1 cellular context compared by ENCODE assay signal in genomic region chr19:48444129-48444932, GRCh38.
A peak's percentile ranks its signal among the peaks of the same experiment; 100 is the strongest.
TF ChIP-seq lines count a peak whose summit lies in the region.

No MANE protein-coding gene starts in this region.

TF ChIP-seq in HEK293, 187 proteins besides CTCF, POLR2A, EP300 and RAD21 (continued from another document):
- TF ChIP-seq ZNF26 (tag by site-specific recombination; IDR thresholded peaks at IDR 0.05) (no peak), ZNF174 (tag by site-specific recombination; IDR thresholded peaks at IDR 0.05) (no peak), ZNF433 (tag by site-specific recombination; IDR thresholded peaks at IDR 0.05; ENCODE audit: low read depth) (no peak), ZNF521 (tag by site-specific recombination; IDR thresholded peaks at IDR 0.05) (no peak), ZNF600 (tag by site-specific recombination; IDR thresholded peaks at IDR 0.05) (peak; percentile 60; the same call in 1 of the 2 replicates), PRDM10 (tag by site-specific recombination; IDR thresholded peaks at IDR 0.05) (peak; percentile 71), ZNF768 (tag by site-specific recombination; IDR thresholded peaks at IDR 0.05) (no peak), ZNF449 (tag by site-specific recombination; IDR thresholded peaks at IDR 0.05) (no peak), ZNF404 (tag by site-specific recombination; IDR thresholded peaks at IDR 0.05) (no peak), ZFHX2 (tag by site-specific recombination; conservative IDR thresholded peaks at IDR 0.05) (peak; percentile 31; the same call in 1 of the 2 replicates), TCF7L2 (IDR thresholded peaks at IDR 0.05; ENCODE audit: borderline replicate concordance, low read depth, low read length) (no peak), ZNF501 (tag by site-specific recombination; IDR thresholded peaks at IDR 0.05) (no peak), ZNF561 (tag by site-specific recombination; IDR thresholded peaks at IDR 0.05; ENCODE audit: borderline replicate concordance) (no peak), KLF9 (tag by site-specific recombination; IDR thresholded peaks at IDR 0.05; ENCODE audit: low read depth) (no peak), ZNF473 (tag by site-specific recombination; IDR thresholded peaks at IDR 0.05) (no peak), ZBTB8A (tag by site-specific recombination; IDR thresholded peaks at IDR 0.05) (no peak), ZNF777 (tag by site-specific recombination; IDR thresholded peaks at IDR 0.05; ENCODE audit: borderline replicate concordance) (no peak), ZNF658 (tag by site-specific recombination; IDR thresholded peaks at IDR 0.05) (no peak), ZFP37 (tag by site-specific recombination; IDR thresholded peaks at IDR 0.05) (no peak), FEZF1 (tag by site-specific recombination; IDR thresholded peaks at IDR 0.05) (no peak), ZNF76 (tag by site-specific recombination; IDR thresholded peaks at IDR 0.05; ENCODE audit: borderline replicate concordance, low read depth) (no peak), ZBTB17 (tag by site-specific recombination; IDR thresholded peaks at IDR 0.05) (no peak), SP2 (tag by site-specific recombination; IDR thresholded peaks at IDR 0.05) (peak; percentile 42; the same call in 1 of the 2 replicates), REPIN1 (tag by site-specific recombination; IDR thresholded peaks at IDR 0.05; ENCODE audit: low read depth) (no peak), ZSCAN30 (tag by site-specific recombination; IDR thresholded peaks at IDR 0.05) (no peak), ZNF140 (tag by site-specific recombination; IDR thresholded peaks at IDR 0.05) (no peak), ZNF2 (tag by site-specific recombination; IDR thresholded peaks at IDR 0.05) (no peak), ZNF843 (tag by site-specific recombination; IDR thresholded peaks at IDR 0.05) (no peak), ZNF37A (tag by site-specific recombination; IDR thresholded peaks at IDR 0.05) (no peak), ZNF155 (tag by site-specific recombination; IDR thresholded peaks at IDR 0.05) (no peak), ZNF292 (tag by site-specific recombination; IDR thresholded peaks at IDR 0.05; ENCODE audit: borderline replicate concordance, low read depth) (no peak), ZNF121 (tag by site-specific recombination; IDR thresholded peaks at IDR 0.05) (no peak), BCL11A (tag by site-specific recombination; IDR thresholded peaks at IDR 0.05; ENCODE audit: low read depth) (peak; percentile 89), ZNF692 (tag by site-specific recombination; IDR thresholded peaks at IDR 0.05) (no peak), ZNF624 (tag by site-specific recombination; IDR thresholded peaks at IDR 0.05) (no peak)
- TF ChIP-seq, protein P1, sequence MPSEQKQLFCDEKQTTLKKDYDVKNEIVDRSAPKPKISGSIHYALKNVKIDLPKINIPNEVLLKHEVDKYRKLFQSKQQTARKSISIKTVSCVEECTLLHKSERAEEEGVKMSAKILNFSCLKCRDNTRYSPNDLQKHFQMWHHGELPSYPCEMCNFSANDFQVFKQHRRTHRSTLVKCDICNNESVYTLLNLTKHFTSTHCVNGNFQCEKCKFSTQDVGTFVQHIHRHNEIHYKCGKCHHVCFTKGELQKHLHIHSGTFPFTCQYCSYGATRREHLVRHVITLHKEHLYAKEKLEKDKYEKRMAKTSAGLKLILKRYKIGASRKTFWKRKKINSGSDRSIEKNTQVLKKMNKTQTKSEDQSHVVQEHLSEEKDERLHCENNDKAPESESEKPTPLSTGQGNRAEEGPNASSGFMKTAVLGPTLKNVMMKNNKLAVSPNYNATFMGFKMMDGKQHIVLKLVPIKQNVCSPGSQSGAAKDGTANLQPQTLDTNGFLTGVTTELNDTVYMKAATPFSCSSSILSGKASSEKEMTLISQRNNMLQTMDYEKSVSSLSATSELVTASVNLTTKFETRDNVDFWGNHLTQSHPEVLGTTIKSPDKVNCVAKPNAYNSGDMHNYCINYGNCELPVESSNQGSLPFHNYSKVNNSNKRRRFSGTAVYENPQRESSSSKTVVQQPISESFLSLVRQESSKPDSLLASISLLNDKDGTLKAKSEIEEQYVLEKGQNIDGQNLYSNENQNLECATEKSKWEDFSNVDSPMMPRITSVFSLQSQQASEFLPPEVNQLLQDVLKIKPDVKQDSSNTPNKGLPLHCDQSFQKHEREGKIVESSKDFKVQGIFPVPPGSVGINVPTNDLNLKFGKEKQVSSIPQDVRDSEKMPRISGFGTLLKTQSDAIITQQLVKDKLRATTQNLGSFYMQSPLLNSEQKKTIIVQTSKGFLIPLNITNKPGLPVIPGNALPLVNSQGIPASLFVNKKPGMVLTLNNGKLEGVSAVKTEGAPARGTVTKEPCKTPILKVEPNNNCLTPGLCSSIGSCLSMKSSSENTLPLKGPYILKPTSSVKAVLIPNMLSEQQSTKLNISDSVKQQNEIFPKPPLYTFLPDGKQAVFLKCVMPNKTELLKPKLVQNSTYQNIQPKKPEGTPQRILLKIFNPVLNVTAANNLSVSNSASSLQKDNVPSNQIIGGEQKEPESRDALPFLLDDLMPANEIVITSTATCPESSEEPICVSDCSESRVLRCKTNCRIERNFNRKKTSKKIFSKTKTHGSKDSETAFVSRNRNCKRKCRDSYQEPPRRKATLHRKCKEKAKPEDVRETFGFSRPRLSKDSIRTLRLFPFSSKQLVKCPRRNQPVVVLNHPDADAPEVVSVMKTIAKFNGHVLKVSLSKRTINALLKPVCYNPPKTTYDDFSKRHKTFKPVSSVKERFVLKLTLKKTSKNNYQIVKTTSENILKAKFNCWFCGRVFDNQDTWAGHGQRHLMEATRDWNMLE (tag by site-specific recombination; conservative IDR thresholded peaks at IDR 0.05; ENCODE audit: low read depth) = no peak
